ENCODE assay signal across 9 cellular contexts in the genomic region with DNA sequence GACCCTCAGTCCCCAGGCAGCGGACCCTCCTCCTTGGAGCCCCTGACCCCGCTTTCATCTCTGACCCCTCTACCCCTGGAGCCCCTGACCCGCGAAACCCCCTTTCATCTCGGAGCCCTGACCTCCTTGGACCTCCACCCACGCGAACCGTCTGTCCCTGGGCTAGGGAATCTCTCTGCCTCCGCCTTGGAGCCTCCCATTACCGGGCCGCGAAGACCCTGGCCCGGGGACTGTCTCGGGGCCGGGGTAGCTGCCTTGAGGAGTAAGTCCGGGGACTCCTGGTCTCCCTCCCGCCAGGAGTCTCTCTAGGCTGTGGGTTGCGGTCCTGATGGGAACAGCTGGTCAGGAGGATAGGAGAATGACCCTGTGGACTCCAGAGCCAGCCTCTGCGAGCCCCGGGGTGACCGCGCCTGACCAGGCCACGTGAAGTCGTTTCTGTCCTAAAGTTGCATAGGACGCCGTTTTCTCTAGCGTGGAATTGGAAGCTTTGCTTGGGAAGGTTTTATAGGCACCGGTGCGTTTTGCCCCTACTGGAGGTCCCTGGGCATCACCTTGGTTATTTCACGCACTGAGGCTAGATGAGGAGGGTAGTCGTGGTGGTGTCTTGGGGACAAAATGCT. TPM values are rescaled to one million over a fixed set of nuclear protein-coding genes. Genes with fewer than 3 reads are reported as not detected.
DNase-seq lines count a peak whose midpoint lies in the region; ATAC-seq, FAIRE-seq and TF ChIP-seq lines count a peak whose summit lies in the region.
"Had no signal": no experiment of that assay in that cellular context is flagged by ENCODE, and none has a peak within 500 bp of the region (broad histone marks: within the 10 kb centered on the region; RNA-seq: fewer than 3 reads in every experiment).

No MANE protein-coding gene starts in this region.

- POLR2A ChIA-PET in A549 (lab: Yijun Ruan, JAX): interaction anchor here (1.0 kb wide), 1 partner anchor 17 kb away, joined by 3 read pairs; no protein-coding TSS in a partner anchor
- POLR2A ChIA-PET in activated CD8-positive, alpha-beta T cell treated with anti-CD3 and anti-CD28 coated beads, Interleukin-2, amount 10 ng/mL, durations not matched to agents 7 days and 5 days (lab: Charles Lee): interaction anchor here (0.9 to 2.8 kb wide), 5 partner anchors 16 to 157 kb away, joined by 3 to 10 read pairs (median 4); a partner anchor contains a TSS

- H3K27me3 Mint-ChIP-seq in activated CD8-positive, alpha-beta T cell treated with anti-CD3 and anti-CD28 coated beads, Interleukin-2, amount 10 ng/mL, durations not matched to agents 7 days and 5 days (ENCODE audit: low read depth): no peaks in the 10 kb centered on the region
- H3K27me3 Mint-ChIP-seq in stimulated activated memory B cell treated with anti-CD40 and anti-IgM and Interleukin-4, amounts not matched to agents 10 μg/mL and 1 μg/mL and 100 μg/mL, for 72 hours: peaks cover 9% of the 10 kb centered on the region

- H3K27ac Mint-ChIP-seq in activated CD8-positive, alpha-beta T cell treated with anti-CD3 and anti-CD28 coated beads, Interleukin-2, amount 10 ng/mL, durations not matched to agents 7 days and 5 days: peak overlapping the region; percentile 89
- H3K27ac Mint-ChIP-seq in stimulated activated memory B cell treated with anti-CD40 and anti-IgM and Interleukin-4, amounts not matched to agents 10 μg/mL and 1 μg/mL and 100 μg/mL, for 72 hours: peak overlapping the region; percentile 98

- WGBS in A549 (ENCODE audit: missing lambda C conversion rate): 7% methylated on average over 9 of the region's 31 CpGs

- H3K27ac ChIP-seq in A549: peak overlapping the region; percentile 98 to 99

- H3K9me3 ChIP-seq in A549 (no peaks in the 10 kb centered on the region), iPS-18c (ENCODE audit: control insufficient read depth, insufficient read depth, low read length) (no peaks in the 10 kb centered on the region)

- peaks cover 48% of the 10 kb centered on the region for H3K4me1 Mint-ChIP-seq in activated CD8-positive, alpha-beta T cell treated with anti-CD3 and anti-CD28 coated beads, Interleukin-2, amount 10 ng/mL, durations not matched to agents 7 days and 5 days (ENCODE audit: low read depth)
- peaks cover 50% of the 10 kb centered on the region for H3K4me1 Mint-ChIP-seq in stimulated activated memory B cell treated with anti-CD40 and anti-IgM and Interleukin-4, amounts not matched to agents 10 μg/mL and 1 μg/mL and 100 μg/mL, for 72 hours

- H3K36me3 Mint-ChIP-seq in activated CD8-positive, alpha-beta T cell treated with anti-CD3 and anti-CD28 coated beads, Interleukin-2, amount 10 ng/mL, durations not matched to agents 7 days and 5 days (ENCODE audit: low read depth): peaks cover 2% of the 10 kb centered on the region
- H3K36me3 Mint-ChIP-seq in stimulated activated memory B cell treated with anti-CD40 and anti-IgM and Interleukin-4, amounts not matched to agents 10 μg/mL and 1 μg/mL and 100 μg/mL, for 72 hours: no peaks in the 10 kb centered on the region

- peak overlapping the region; percentile 96 for H3K4me2 ChIP-seq in A549

- H3K4me3 ChIP-seq in A549 (peak overlapping the region; percentile 95), iPS-18c (ENCODE audit: insufficient read depth, low read depth, low read length) (peak overlapping the region; percentile 92)

- TF ChIP-seq RAD21 in A549 (conservative IDR thresholded peaks at IDR 0.05 in 1 of 2, IDR thresholded peaks at IDR 0.05 in 1 of 2): no peak

- peak; percentile 31 to 57; a peak in 4 of 6 replicates for ATAC-seq in A549
- peak; percentile 1 for ATAC-seq in GM18498 (IDR thresholded peaks at IDR 0.05; ENCODE audit: unreplicated experiment)
- no peak for ATAC-seq in activated CD8-positive, alpha-beta T cell treated with anti-CD3 and anti-CD28 coated beads, Interleukin-2, amount 10 ng/mL, durations not matched to agents 7 days and 5 days
- ATAC-seq in stimulated activated memory B cell treated with anti-CD40 and anti-IgM and Interleukin-4, amounts not matched to agents 10 μg/mL and 1 μg/mL and 100 μg/mL, for 72 hours: no peak
- no peak for ATAC-seq in HG02759 (IDR thresholded peaks at IDR 0.05; ENCODE audit: unreplicated experiment)

- DNase-seq in A549 (ENCODE audit: low read depth in 1 of 2, low spot score in 1 of 2) (peak; percentile 48 to 62), NCI-H1092 treated with DMSO at 0.1 percent for 48 hours (lab: John Stamatoyannopoulos, UW) (no peak), GM03348 (ENCODE audit: low spot score) (no peak)
- DNase-seq in activated CD8-positive, alpha-beta T cell treated with anti-CD3 and anti-CD28 coated beads, Interleukin-2, amount 10 ng/mL, durations not matched to agents 7 days and 5 days: no peak

- TF ChIP-seq CTCF in A549 (IDR thresholded peaks at IDR 0.05): no peak

- CTCF ChIA-PET in A549 (lab: Yijun Ruan, JAX): interaction anchor here (0.6 to 2.9 kb wide), 10 partner anchors 12 to 190 kb away, joined by 3 to 10 read pairs (median 4); no protein-coding TSS in a partner anchor
- CTCF ChIA-PET in activated CD8-positive, alpha-beta T cell treated with anti-CD3 and anti-CD28 coated beads, Interleukin-2, amount 10 ng/mL, durations not matched to agents 7 days and 5 days (lab: Charles Lee): interaction anchor here (1.3 to 6.0 kb wide), 4 partner anchors 11 to 76 kb away, joined by 4 to 39 read pairs (median 6); no protein-coding TSS in a partner anchor

- peak overlapping the region; percentile 87 for H3K4me3 Mint-ChIP-seq in activated CD8-positive, alpha-beta T cell treated with anti-CD3 and anti-CD28 coated beads, Interleukin-2, amount 10 ng/mL, durations not matched to agents 7 days and 5 days
- H3K4me3 Mint-ChIP-seq in stimulated activated memory B cell treated with anti-CD40 and anti-IgM and Interleukin-4, amounts not matched to agents 10 μg/mL and 1 μg/mL and 100 μg/mL, for 72 hours: peak overlapping the region; percentile 97

- no peak for TF ChIP-seq EP300 in A549 (IDR thresholded peaks at IDR 0.05)

- H3K9me3 Mint-ChIP-seq in activated CD8-positive, alpha-beta T cell treated with anti-CD3 and anti-CD28 coated beads, Interleukin-2, amount 10 ng/mL, durations not matched to agents 7 days and 5 days (ENCODE audit: insufficient read depth): no peaks in the 10 kb centered on the region
- no peaks in the 10 kb centered on the region for H3K9me3 Mint-ChIP-seq in stimulated activated memory B cell treated with anti-CD40 and anti-IgM and Interleukin-4, amounts not matched to agents 10 μg/mL and 1 μg/mL and 100 μg/mL, for 72 hours

- peaks cover 27% of the 10 kb centered on the region for H3K4me1 ChIP-seq in A549

- no peak for TF ChIP-seq POLR2A in A549 (IDR thresholded peaks at IDR 0.05; ENCODE audit: low read length)

- FAIRE-seq in A549 (lab: Jason Lieb, UNC): no peak
- FAIRE-seq: islet of Langerhans had no signal

TF ChIP-seq in A549, 52 proteins besides CTCF, POLR2A, EP300 and RAD21:
- no peak for TF ChIP-seq KDM1A (IDR thresholded peaks at IDR 0.05; ENCODE audit: low read depth)
- TF ChIP-seq GATA3 (IDR thresholded peaks at IDR 0.05; ENCODE audit: borderline replicate concordance): no peak
- TF ChIP-seq, protein P1, sequence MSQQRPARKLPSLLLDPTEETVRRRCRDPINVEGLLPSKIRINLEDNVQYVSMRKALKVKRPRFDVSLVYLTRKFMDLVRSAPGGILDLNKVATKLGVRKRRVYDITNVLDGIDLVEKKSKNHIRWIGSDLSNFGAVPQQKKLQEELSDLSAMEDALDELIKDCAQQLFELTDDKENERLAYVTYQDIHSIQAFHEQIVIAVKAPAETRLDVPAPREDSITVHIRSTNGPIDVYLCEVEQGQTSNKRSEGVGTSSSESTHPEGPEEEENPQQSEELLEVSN (IDR thresholded peaks at IDR 0.05; ENCODE audit: borderline replicate concordance, low read depth): peak; percentile 28; the same call in 1 of the 2 replicates
- TF ChIP-seq ZSCAN20 (CRISPR knock-in tag; IDR thresholded peaks at IDR 0.05): no peak
- TF ChIP-seq, protein P2, sequence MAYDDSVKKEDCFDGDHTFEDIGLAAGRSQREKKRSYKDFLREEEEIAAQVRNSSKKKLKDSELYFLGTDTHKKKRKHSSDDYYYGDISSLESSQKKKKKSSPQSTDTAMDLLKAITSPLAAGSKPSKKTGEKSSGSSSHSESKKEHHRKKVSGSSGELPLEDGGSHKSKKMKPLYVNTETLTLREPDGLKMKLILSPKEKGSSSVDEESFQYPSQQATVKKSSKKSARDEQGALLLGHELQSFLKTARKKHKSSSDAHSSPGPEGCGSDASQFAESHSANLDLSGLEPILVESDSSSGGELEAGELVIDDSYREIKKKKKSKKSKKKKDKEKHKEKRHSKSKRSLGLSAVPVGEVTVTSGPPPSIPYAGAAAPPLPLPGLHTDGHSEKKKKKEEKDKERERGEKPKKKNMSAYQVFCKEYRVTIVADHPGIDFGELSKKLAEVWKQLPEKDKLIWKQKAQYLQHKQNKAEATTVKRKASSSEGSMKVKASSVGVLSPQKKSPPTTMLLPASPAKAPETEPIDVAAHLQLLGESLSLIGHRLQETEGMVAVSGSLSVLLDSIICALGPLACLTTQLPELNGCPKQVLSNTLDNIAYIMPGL (CRISPR knock-in tag; IDR thresholded peaks at IDR 0.05; ENCODE audit: borderline replicate concordance): no peak

RNA-seq across cellular contexts. Expression of a gene that starts 0.8 kb away (rescaled TPM):
- polyA plus RNA-seq in A549 (2011; rRNA removed): 35.8 and 39.0 TPM in 2 replicates
- polyA plus RNA-seq in A549 (2012; cell fraction: cytosol; rRNA removed): 29.8 and 36.1 TPM in 2 replicates
- polyA plus RNA-seq in A549 (2012; cell fraction: nucleus; rRNA removed): 25.3 and 31.9 TPM in 2 replicates
- polyA plus RNA-seq in A549 (2017; fragmentation: RNase III; extraction: RNeasy Plus Mini Kit Qiagen cat#74134 plus additional on column Dnase treatment): 25.4 to 30.2 TPM (median 28.3 TPM) in 3 replicates
- 37.2 and 39.4 TPM in 2 replicates for polyA minus RNA-seq in A549 (2011; rRNA and poly(A)+ RNA removed)
- total RNA-seq in activated CD8-positive, alpha-beta T cell treated with anti-CD3 and anti-CD28 coated beads, Interleukin-2, amount 10 ng/mL, durations not matched to agents 7 days and 5 days: 10 to 100 TPM; 39.4 to 39.8 TPM

Comparison
In these comparisons a context has a peak if more than half of its experiments do, and no peak if none do; other contexts are left out.
1. ATAC-seq: peak in A549 (2 of 2) and GM18498 (single experiment); none in activated CD8-positive, alpha-beta T cell treated with anti-CD3 and anti-CD28 coated beads, Interleukin-2, amount 10 ng/mL, durations not matched to agents 7 days and 5 days (single experiment), stimulated activated memory B cell treated with anti-CD40 and anti-IgM and Interleukin-4, amounts not matched to agents 10 μg/mL and 1 μg/mL and 100 μg/mL, for 72 hours (single experiment) and HG02759 (single experiment).
2. DNase-seq: peak in A549 (2 of 2); none in activated CD8-positive, alpha-beta T cell treated with anti-CD3 and anti-CD28 coated beads, Interleukin-2, amount 10 ng/mL, durations not matched to agents 7 days and 5 days (single experiment), NCI-H1092 treated with DMSO at 0.1 percent for 48 hours (single experiment) and GM03348 (single experiment).